Comparison of ENCODE assay signal across 8 cellular contexts in genomic region chr14:54782803-54783659, GRCh38.
DNase-seq lines count a peak whose midpoint lies in the region; ATAC-seq and TF ChIP-seq lines count a peak whose summit lies in the region.

No MANE protein-coding gene starts in this region.

- H3K36me3 ChIP-seq in gastroesophageal sphincter (peaks cover 0 to 100% of the 10 kb centered on the region in 2 donors), upper lobe of right lung (peaks cover 35% of the 10 kb centered on the region)

- H3K27ac ChIP-seq in gastroesophageal sphincter = no peak overlapping the region
- no peak overlapping the region for H3K27ac ChIP-seq in upper lobe of right lung

- H3K4me1 ChIP-seq in gastroesophageal sphincter = no peaks in the 10 kb centered on the region
- peaks cover 12% of the 10 kb centered on the region for H3K4me1 ChIP-seq in upper lobe of right lung

- DNase-seq in activated T-cell treated with anti-CD3 and anti-CD28 coated beads, Interleukin-2, amount 50 U/mL, for 4 hours = no peak
- no peak for DNase-seq in activated T-cell treated with anti-CD3 and anti-CD28 coated beads, Interleukin-2, amount 50 U/mL, for 24 hours
- DNase-seq in NCI-H748 treated with DMSO at 0.1 percent for 48 hours (lab: John Stamatoyannopoulos, UW) (peak; percentile 11), upper lobe of right lung (no peak), DMS153 treated with DMSO at 0.1 percent for 48 hours (lab: John Stamatoyannopoulos, UW; ENCODE audit: unreplicated experiment) (no peak), SW 1271 (lab: John Stamatoyannopoulos, UW) (no peak)

- no peaks in the 10 kb centered on the region for H3K27me3 Mint-ChIP-seq in activated T-cell treated with anti-CD3 and anti-CD28 coated beads, Interleukin-2, amount 50 U/mL, for 4 hours (ENCODE audit: low read depth)
- no peaks in the 10 kb centered on the region for H3K27me3 Mint-ChIP-seq in activated T-cell treated with anti-CD3 and anti-CD28 coated beads, Interleukin-2, amount 50 U/mL, for 24 hours

- H3K4me3 Mint-ChIP-seq in activated T-cell treated with anti-CD3 and anti-CD28 coated beads, Interleukin-2, amount 50 U/mL, for 4 hours = no peak overlapping the region
- H3K4me3 Mint-ChIP-seq in activated T-cell treated with anti-CD3 and anti-CD28 coated beads, Interleukin-2, amount 50 U/mL, for 24 hours = no peak overlapping the region

- H3K9me3 ChIP-seq in gastroesophageal sphincter (no peaks in the 10 kb centered on the region), upper lobe of right lung (no peaks in the 10 kb centered on the region)

- peak in 1 of 4 experiments; percentile 13 for TF ChIP-seq CTCF in gastroesophageal sphincter (IDR thresholded peaks at IDR 0.05)
- TF ChIP-seq CTCF in upper lobe of right lung (IDR thresholded peaks at IDR 0.05) = no peak

- H3K36me3 Mint-ChIP-seq in activated T-cell treated with anti-CD3 and anti-CD28 coated beads, Interleukin-2, amount 50 U/mL, for 4 hours (ENCODE audit: insufficient read depth) = peaks cover 2% of the 10 kb centered on the region
- peaks cover 2% of the 10 kb centered on the region for H3K36me3 Mint-ChIP-seq in activated T-cell treated with anti-CD3 and anti-CD28 coated beads, Interleukin-2, amount 50 U/mL, for 24 hours (ENCODE audit: low read depth)

- H3K4me1 Mint-ChIP-seq in activated T-cell treated with anti-CD3 and anti-CD28 coated beads, Interleukin-2, amount 50 U/mL, for 4 hours (ENCODE audit: low read depth) = no peaks in the 10 kb centered on the region
- peaks cover 7% of the 10 kb centered on the region for H3K4me1 Mint-ChIP-seq in activated T-cell treated with anti-CD3 and anti-CD28 coated beads, Interleukin-2, amount 50 U/mL, for 24 hours (ENCODE audit: low read depth)

- H3K27me3 ChIP-seq in gastroesophageal sphincter (no peaks in the 10 kb centered on the region), upper lobe of right lung (no peaks in the 10 kb centered on the region)

- TF ChIP-seq POLR2A in gastroesophageal sphincter (IDR thresholded peaks at IDR 0.05) = no peak

- WGBS in gastroesophageal sphincter (ENCODE audit: low coverage in 1 of 2), 2 donors = 81 to 86% methylated on average over 6 to 7 of the region's 14 CpGs

- no peak overlapping the region for H3K4me3 ChIP-seq in gastroesophageal sphincter
- no peak overlapping the region for H3K4me3 ChIP-seq in upper lobe of right lung

- TF ChIP-seq EP300 in gastroesophageal sphincter (IDR thresholded peaks at IDR 0.05) = no peak

- ATAC-seq in activated T-cell treated with anti-CD3 and anti-CD28 coated beads, Interleukin-2, amount 50 U/mL, for 4 hours = peak; percentile 28 to 35
- ATAC-seq in HG02759 (IDR thresholded peaks at IDR 0.05; ENCODE audit: unreplicated experiment) (peak; percentile 94), gastroesophageal sphincter (peak; percentile 26), upper lobe of right lung (peak; percentile 62)

- intact Hi-C loops in upper lobe of right lung (cut with DNase I) = no loop called here

- H3K27ac Mint-ChIP-seq in activated T-cell treated with anti-CD3 and anti-CD28 coated beads, Interleukin-2, amount 50 U/mL, for 24 hours = no peak overlapping the region

- no peaks in the 10 kb centered on the region for H3K9me3 Mint-ChIP-seq in activated T-cell treated with anti-CD3 and anti-CD28 coated beads, Interleukin-2, amount 50 U/mL, for 4 hours
- H3K9me3 Mint-ChIP-seq in activated T-cell treated with anti-CD3 and anti-CD28 coated beads, Interleukin-2, amount 50 U/mL, for 24 hours = no peaks in the 10 kb centered on the region

Comparison
In these comparisons a context has a peak if more than half of its experiments do, and no peak if none do; other contexts are left out.
1. ATAC-seq: peak in every context shown above with its lines; median percentile 94 in HG02759; 62 in upper lobe of right lung; 32 in activated T-cell treated with anti-CD3 and anti-CD28 coated beads, Interleukin-2, amount 50 U/mL, for 4 hours; 26 in gastroesophageal sphincter.